In genomic region chr2:30222636-30223360, GRCh38 we compare ENCODE assay signal across 1 cellular context.
TF ChIP-seq lines count a peak whose summit lies in the region.

No MANE protein-coding gene starts in this region.

TF ChIP-seq in GM12878, 131 proteins besides CTCF, POLR2A, EP300 and RAD21:
- TF ChIP-seq CHD4 (IDR thresholded peaks at IDR 0.05) (no peak), POLR2AphosphoS5 (IDR thresholded peaks at IDR 0.05; ENCODE audit: low read length) (no peak), ETV6 (conservative IDR thresholded peaks at IDR 0.05 in 1 of 2, IDR thresholded peaks at IDR 0.05 in 1 of 2; ENCODE audit: borderline replicate concordance in 1 of 2, low read depth in 1 of 2) (peak in 1 of 2 experiments; percentile 85; a peak in 2 of 4 replicates)
- TF ChIP-seq, protein P1, sequence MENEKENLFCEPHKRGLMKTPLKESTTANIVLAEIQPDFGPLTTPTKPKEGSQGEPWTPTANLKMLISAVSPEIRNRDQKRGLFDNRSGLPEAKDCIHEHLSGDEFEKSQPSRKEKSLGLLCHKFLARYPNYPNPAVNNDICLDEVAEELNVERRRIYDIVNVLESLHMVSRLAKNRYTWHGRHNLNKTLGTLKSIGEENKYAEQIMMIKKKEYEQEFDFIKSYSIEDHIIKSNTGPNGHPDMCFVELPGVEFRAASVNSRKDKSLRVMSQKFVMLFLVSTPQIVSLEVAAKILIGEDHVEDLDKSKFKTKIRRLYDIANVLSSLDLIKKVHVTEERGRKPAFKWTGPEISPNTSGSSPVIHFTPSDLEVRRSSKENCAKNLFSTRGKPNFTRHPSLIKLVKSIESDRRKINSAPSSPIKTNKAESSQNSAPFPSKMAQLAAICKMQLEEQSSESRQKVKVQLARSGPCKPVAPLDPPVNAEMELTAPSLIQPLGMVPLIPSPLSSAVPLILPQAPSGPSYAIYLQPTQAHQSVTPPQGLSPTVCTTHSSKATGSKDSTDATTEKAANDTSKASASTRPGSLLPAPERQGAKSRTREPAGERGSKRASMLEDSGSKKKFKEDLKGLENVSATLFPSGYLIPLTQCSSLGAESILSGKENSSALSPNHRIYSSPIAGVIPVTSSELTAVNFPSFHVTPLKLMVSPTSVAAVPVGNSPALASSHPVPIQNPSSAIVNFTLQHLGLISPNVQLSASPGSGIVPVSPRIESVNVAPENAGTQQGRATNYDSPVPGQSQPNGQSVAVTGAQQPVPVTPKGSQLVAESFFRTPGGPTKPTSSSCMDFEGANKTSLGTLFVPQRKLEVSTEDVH (IDR thresholded peaks at IDR 0.05; ENCODE audit: low read depth, partially characterized antibody) = no peak
